13 cellular contexts compared by ENCODE assay signal in genomic region chr6:85685713-85686112, GRCh38. TPM values are rescaled to one million over a fixed set of nuclear protein-coding genes. Genes with fewer than 3 reads are reported as not detected.
DNase-seq lines count a peak whose midpoint lies in the region; ATAC-seq, FAIRE-seq and TF ChIP-seq lines count a peak whose summit lies in the region.
"Had no signal": no experiment of that assay in that cellular context is flagged by ENCODE, and none has a peak within 500 bp of the region (broad histone marks: within the 10 kb centered on the region; RNA-seq: fewer than 3 reads in every experiment).

No MANE protein-coding gene starts in this region.

- no peaks in the 10 kb centered on the region for H3K9me3 Mint-ChIP-seq in MCF 10A (ENCODE audit: unreplicated experiment)

- peak; percentile 32 for DNase-seq in GM12892 (ENCODE audit: insufficient read length)
- DNase-seq in GM19238 (ENCODE audit: insufficient read length, low spot score), result peak; percentile 27
- no peak for DNase-seq in SHP77 treated with DMSO at 0.1 percent for 48 hours (lab: John Stamatoyannopoulos, UW)
- DNase-seq in MCF 10A (ENCODE audit: unreplicated experiment), result no peak
- DNase-seq in glomerular visceral epithelial cell (ENCODE audit: extremely low spot score), result no peak
- DNase-seq in NOMO-1 treated with dmso at 0.1 percent for 144 hours (lab: John Stamatoyannopoulos, UW; ENCODE audit: unreplicated experiment), result no peak
- DNase-seq: activated CD4-positive, alpha-beta T cell treated with anti-CD3 and anti-CD28 coated beads for 1 hour; glutamatergic neuron; posterior cingulate gyrus; tibial artery had no signal

- ATAC-seq in HG02588 (IDR thresholded peaks at IDR 0.05; ENCODE audit: unreplicated experiment) (peak; percentile 92), HG03342 (IDR thresholded peaks at IDR 0.05; ENCODE audit: unreplicated experiment) (peak; percentile 86)

- no peaks in the 10 kb centered on the region for H3K4me1 Mint-ChIP-seq in MCF 10A (ENCODE audit: insufficient read depth, unreplicated experiment)

- no peak overlapping the region for H3K27ac Mint-ChIP-seq in MCF 10A (ENCODE audit: low read depth, unreplicated experiment)
- H3K27ac Mint-ChIP-seq: activated naive CD8-positive, alpha-beta T cell had no signal

- peak; percentile 81 for FAIRE-seq in GM12892 (lab: Jason Lieb, UNC)

- BruUV-seq in MCF 10A (replicated peaks; lab: Mats Ljungman, UMichigan), result no TSS peak

- H3K27me3 Mint-ChIP-seq in MCF 10A (ENCODE audit: insufficient read depth, unreplicated experiment), result no peaks in the 10 kb centered on the region

- TF ChIP-seq CTCF in MCF 10A (IDR thresholded peaks at IDR 0.05; ENCODE audit: unreplicated experiment), result no peak

- intact Hi-C loops in MCF 10A (cut with micrococcal nuclease), result no loop called here

- POLR2A ChIA-PET in MCF 10A (lab: Yijun Ruan, JAX), result no interaction called here

- no peak overlapping the region for H3K4me3 Mint-ChIP-seq in MCF 10A (ENCODE audit: unreplicated experiment)
- H3K4me3 Mint-ChIP-seq: activated naive CD8-positive, alpha-beta T cell had no signal

- CTCF ChIA-PET in MCF 10A (lab: Yijun Ruan, JAX), result no interaction called here

- peak; percentile 51; the same call in 1 of the 2 replicates for TF ChIP-seq POLR2A in GM12892 (IDR thresholded peaks at IDR 0.05; ENCODE audit: low read depth, low read length)

- H3K36me3 Mint-ChIP-seq in MCF 10A (ENCODE audit: insufficient read depth, unreplicated experiment), result no peaks in the 10 kb centered on the region
- H3K36me3 Mint-ChIP-seq: activated naive CD8-positive, alpha-beta T cell had no signal

RNA-seq across cellular contexts. Expression of gene SYNCRIP, which starts 43.0 kb away (rescaled TPM):
- 95.0 TPM for polyA plus RNA-seq in GM12892 (2012; ENCODE audit: missing spikeins)
- 126 and 161 TPM in 2 replicates for total RNA-seq in MCF 10A (2022)

Comparison
In these comparisons a context has a peak if more than half of its experiments do, and no peak if none do; other contexts are left out.
1. DNase-seq: peak in GM12892 (single experiment) and GM19238 (single experiment); none in SHP77 treated with DMSO at 0.1 percent for 48 hours (single experiment), MCF 10A (single experiment), glomerular visceral epithelial cell (single experiment) and NOMO-1 treated with dmso at 0.1 percent for 144 hours (single experiment).